In genomic region chr6:71077655-71078054, GRCh38 we compare ENCODE assay signal across 1 cellular context.
"Had no signal": no experiment of that assay in that cellular context is flagged by ENCODE, and none has a peak within 500 bp of the region (broad histone marks: within the 10 kb centered on the region; RNA-seq: fewer than 3 reads in every experiment).

No MANE protein-coding gene starts in this region.

- H3K4me3 ChIP-seq: GM12878 had no signal

- ATAC-seq: GM12878 had no signal
